Comparison of ENCODE assay signal across 8 cellular contexts in the genomic region with DNA sequence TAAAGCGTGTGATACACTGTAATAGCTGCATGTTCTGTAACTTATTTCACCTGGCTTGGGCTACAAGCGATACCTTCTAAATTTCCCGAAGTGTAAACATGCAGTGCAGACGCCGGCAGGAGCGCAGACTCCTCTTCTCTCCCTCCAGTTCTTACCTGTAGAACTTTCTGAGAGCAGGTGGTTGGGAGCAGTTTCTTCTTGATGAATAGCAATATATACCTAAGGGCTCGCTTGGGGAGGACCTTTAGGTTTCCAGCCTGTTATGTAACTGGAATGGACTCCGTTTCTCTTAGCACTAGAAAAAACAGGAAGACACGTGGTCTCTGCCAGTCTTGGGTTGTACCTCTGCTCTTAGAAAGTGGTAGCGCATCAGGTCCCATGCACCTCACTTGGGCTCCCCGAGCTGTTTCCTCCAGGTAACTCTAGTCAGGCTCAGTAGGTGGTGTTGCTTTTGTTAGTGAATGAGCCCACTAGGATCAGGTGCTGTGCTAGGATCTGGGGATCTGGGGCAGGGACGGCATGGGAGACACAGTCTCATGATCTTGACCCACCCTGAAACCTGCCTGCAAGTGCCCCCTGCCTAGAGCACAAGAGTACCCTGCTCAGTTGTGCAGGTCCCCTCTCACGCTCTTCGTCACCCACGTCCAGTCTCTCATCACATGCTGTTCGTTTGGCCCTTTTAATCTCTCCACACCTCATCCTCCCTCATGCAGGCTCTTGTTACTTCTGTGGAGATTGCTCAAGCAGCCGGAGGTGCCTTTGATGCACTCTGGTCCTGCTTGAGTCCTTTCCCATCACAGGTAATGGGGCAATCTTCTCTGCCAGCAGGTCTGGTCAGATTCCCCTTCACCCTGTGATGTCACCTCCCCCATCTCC. TPM values are rescaled to one million over a fixed set of nuclear protein-coding genes. Genes with fewer than 3 reads are reported as not detected.
DNase-seq lines count a peak whose midpoint lies in the region; ATAC-seq and TF ChIP-seq lines count a peak whose summit lies in the region.

No MANE protein-coding gene starts in this region.

- intact Hi-C loops in ascending aorta (cut with DNase I) (loop anchor here (10.0 kb wide), 2 partner anchors 1141 to 1221 kb away; no protein-coding TSS in a partner anchor), testis (cut with DNase I; ENCODE audit: low total_unique reads) (no loop called here)

- 42 to 49% methylated on average over 15 to 17 of the region's 17 CpGs for WGBS in testis, 2 donors

- H3K36me3 ChIP-seq in ascending aorta (peaks cover 0 to 3% of the 10 kb centered on the region in 2 donors), testis (ENCODE audit: low read depth, missing control alignments) (no peaks in the 10 kb centered on the region)

- H3K9me3 ChIP-seq in ascending aorta (no peaks in the 10 kb centered on the region), mononuclear cell (ENCODE audit: low read depth, low read length) (no peaks in the 10 kb centered on the region), testis (no peaks in the 10 kb centered on the region)

- CTCF ChIA-PET in HEK293T (lab: Yijun Ruan, JAX) = no interaction called here

- no peak for TF ChIP-seq CTCF in AG09309 (IDR thresholded peaks at IDR 0.05; ENCODE audit: control insufficient read depth, insufficient read depth, low read depth, low read length, missing control alignments)
- no peak for TF ChIP-seq CTCF in ascending aorta (IDR thresholded peaks at IDR 0.05)
- TF ChIP-seq CTCF in testis (IDR thresholded peaks at IDR 0.05) = no peak

- DNase-seq in AG09309 (ENCODE audit: low read depth) = no peak
- DNase-seq in KBM-7 = peak; percentile 38
- peak in 1 of 2 donors; percentile 55 for DNase-seq in ascending aorta (ENCODE audit: low spot score in 2 of 2)
- no peak for DNase-seq in HEK293T (ENCODE audit: extremely low spot score)
- no peak for DNase-seq in testis
- DNase-seq in NCI-H1436 (lab: John Stamatoyannopoulos, UW) = no peak

- in situ Hi-C loops in KBM-7 (cut with MboI; ENCODE audit: low pct_unique_long_range_greater_than_20kb, low sequenced_read_pairs) = no loop called here

- no peak for ATAC-seq in HG02763 (IDR thresholded peaks at IDR 0.05; ENCODE audit: unreplicated experiment)

- H3K4me3 ChIP-seq in AG09309 (ENCODE audit: control insufficient read depth, low read depth, low read length) = peak overlapping the region; percentile 51
- H3K4me3 ChIP-seq in ascending aorta = peak overlapping the region; percentile 87 to 91
- peak overlapping the region; percentile 50 for H3K4me3 ChIP-seq in mononuclear cell (ENCODE audit: low read length)
- H3K4me3 ChIP-seq in testis = no peak overlapping the region

- POLR2A ChIA-PET in HEK293T (lab: Yijun Ruan, JAX) = interaction anchor here (0.7 kb wide), 1 partner anchor 12 kb away, joined by 3 read pairs; no protein-coding TSS in a partner anchor

- H3K27ac ChIP-seq in ascending aorta (no peak overlapping the region), testis (no peak overlapping the region)

- no peak for TF ChIP-seq POLR2A in testis (IDR thresholded peaks at IDR 0.05)

- H3K4me1 ChIP-seq in ascending aorta = peaks cover 10 to 58% of the 10 kb centered on the region in 2 donors
- H3K4me1 ChIP-seq in mononuclear cell (ENCODE audit: insufficient read depth, low read length) = peaks cover 68% of the 10 kb centered on the region
- peaks cover 39% of the 10 kb centered on the region for H3K4me1 ChIP-seq in testis

- H3K27me3 ChIP-seq in ascending aorta = no peaks in the 10 kb centered on the region
- no peaks in the 10 kb centered on the region for H3K27me3 ChIP-seq in mononuclear cell (ENCODE audit: insufficient read depth, low read length)
- H3K27me3 ChIP-seq in testis = no peaks in the 10 kb centered on the region

TF ChIP-seq in HEK293T, 16 proteins besides CTCF, POLR2A, EP300 and RAD21:
- no peak for TF ChIP-seq ELF4 (IDR thresholded peaks at IDR 0.05)
- TF ChIP-seq SP1 (IDR thresholded peaks at IDR 0.05) = no peak
- no peak for TF ChIP-seq CTBP1 (IDR thresholded peaks at IDR 0.05; ENCODE audit: borderline replicate concordance)
- TF ChIP-seq NFRKB (IDR thresholded peaks at IDR 0.05) = no peak
- TF ChIP-seq LEF1 (IDR thresholded peaks at IDR 0.05; ENCODE audit: borderline replicate concordance) = no peak
- no peak for TF ChIP-seq L3MBTL2 (conservative IDR thresholded peaks at IDR 0.05)
- no peak for TF ChIP-seq TARDBP (IDR thresholded peaks at IDR 0.05)
- no peak for TF ChIP-seq ARNT (IDR thresholded peaks at IDR 0.05)
- no peak for TF ChIP-seq ZNF384 (IDR thresholded peaks at IDR 0.05)
- no peak for TF ChIP-seq BHLHE40 (IDR thresholded peaks at IDR 0.05; ENCODE audit: borderline replicate concordance)
- TF ChIP-seq FOXM1 (IDR thresholded peaks at IDR 0.05; ENCODE audit: borderline replicate concordance) = no peak
- no peak for TF ChIP-seq HDGF (IDR thresholded peaks at IDR 0.05; ENCODE audit: borderline replicate concordance)
TF ChIP-seq in HEK293T: peak in this region for 0.

RNA-seq across cellular contexts. Expression of gene TENT4A, which starts 2.8 kb away (rescaled TPM):
- 12.5 TPM for total RNA-seq in ascending aorta
- 38.9 TPM for total RNA-seq in mononuclear cell
- 10 to 100 TPM; 46.2 to 51.3 TPM for total RNA-seq in testis
- 23.1 TPM for polyA plus RNA-seq in testis (ENCODE audit: insufficient read depth, low read depth, low replicate concordance)

Comparison
In these comparisons a context has a peak if more than half of its experiments do, and no peak if none do; other contexts are left out.
1. H3K4me3 ChIP-seq: peak in AG09309 (single experiment), ascending aorta (2 of 2) and mononuclear cell (single experiment); none in testis (0 of 2).